ENCODE assay signal across 8 cellular contexts in genomic region chr5:150438873-150439546, GRCh38. TPM values are rescaled to one million over a fixed set of nuclear protein-coding genes. Genes with fewer than 3 reads are reported as not detected.
DNase-seq lines count a peak whose midpoint lies in the region; ATAC-seq and TF ChIP-seq lines count a peak whose summit lies in the region.

No MANE protein-coding gene starts in this region.

- peak; percentile 58 for ATAC-seq in HCT116
- ATAC-seq in lower lobe of right lung = no peak
- ATAC-seq in GM21723 (IDR thresholded peaks at IDR 0.05; ENCODE audit: unreplicated experiment) = no peak

- H3K27me3 ChIP-seq in HCT116 (ENCODE audit: insufficient read depth, low read length) (no peaks in the 10 kb centered on the region), adipocyte (replicated peaks; ENCODE audit: control insufficient read depth, insufficient read depth, low read length) (no peaks in the 10 kb centered on the region), lower lobe of right lung (ENCODE audit: low read depth) (no peaks in the 10 kb centered on the region)

- no peaks in the 10 kb centered on the region; the same call in 1 of the 2 replicates for H4K20me1 ChIP-seq in HCT116 (ENCODE audit: insufficient read depth)

- no peaks in the 10 kb centered on the region for H3K9me3 ChIP-seq in HCT116 (ENCODE audit: control insufficient read depth in 1 of 2, insufficient read depth in 1 of 2, low read depth in 1 of 2, low read length in 2 of 2)
- no peaks in the 10 kb centered on the region for H3K9me3 ChIP-seq in adipocyte (ENCODE audit: control insufficient read depth, low read length)
- no peaks in the 10 kb centered on the region for H3K9me3 ChIP-seq in lower lobe of right lung

- H3K36me3 ChIP-seq in HCT116 (ENCODE audit: control insufficient read depth in 1 of 2, insufficient read depth in 2 of 2, low read length in 2 of 2) = peaks cover 5 to 12% of the 10 kb centered on the region in 2 experiments
- peaks cover 10% of the 10 kb centered on the region for H3K36me3 ChIP-seq in adipocyte (ENCODE audit: control insufficient read depth, insufficient read depth, low read length, severe bottlenecking)
- H3K36me3 ChIP-seq in lower lobe of right lung = peaks cover 18% of the 10 kb centered on the region

- H2AFZ ChIP-seq in HCT116 (ENCODE audit: low read depth, low read length, poor library complexity, severe bottlenecking) = no peak overlapping the region

- DNase-seq in CD14-positive monocyte (ENCODE audit: low spot score) (no peak), HCT116 (ENCODE audit: low read depth, low spot score) (no peak), adipocyte (ENCODE audit: low read depth) (peak; percentile 29), lower lobe of right lung (no peak), NCI-H1092 treated with DMSO at 0.1 percent for 48 hours (lab: John Stamatoyannopoulos, UW) (no peak), hippocampal formation (lab: John Stamatoyannopoulos, UW) (no peak), dedifferentiated amniotic fluid mesenchymal stem cell (ENCODE audit: extremely low spot score) (no peak)

- H3K4me1 Mint-ChIP-seq in CD14-positive monocyte = peaks cover 6% of the 10 kb centered on the region

- H3K79me2 ChIP-seq in HCT116 (ENCODE audit: insufficient read depth, low read length) = no peaks in the 10 kb centered on the region

- H3K4me2 ChIP-seq in HCT116 (ENCODE audit: low read length) = no peak overlapping the region

- H3K36me3 Mint-ChIP-seq in CD14-positive monocyte = peaks cover 23 to 25% of the 10 kb centered on the region in 2 donors

- no peaks in the 10 kb centered on the region for H3K27me3 Mint-ChIP-seq in CD14-positive monocyte (ENCODE audit: low read depth in 3 of 3)

- CTCF ChIA-PET in HCT116 (lab: Charles Lee) = interaction anchor here (1.4 kb wide), 1 partner anchor 605 kb away, joined by 4 read pairs; no protein-coding TSS in a partner anchor

- BruUV-seq in HCT116 (replicated peaks; lab: Mats Ljungman, UMichigan) = no TSS peak

- H3K27ac Mint-ChIP-seq in CD14-positive monocyte = no peak overlapping the region

- no peak overlapping the region for H3K27ac ChIP-seq in HCT116 (ENCODE audit: low read depth, low read length)
- H3K27ac ChIP-seq in lower lobe of right lung = no peak overlapping the region

- no peak overlapping the region for H3K9ac ChIP-seq in HCT116 (ENCODE audit: low read length)
- H3K9ac ChIP-seq in adipocyte (ENCODE audit: low read length) = no peak overlapping the region

- H3K4me3 Mint-ChIP-seq in CD14-positive monocyte = no peak overlapping the region

- H3K4me1 ChIP-seq in HCT116 (ENCODE audit: control insufficient read depth in 1 of 2, insufficient read depth in 2 of 2, low read length in 2 of 2) (peaks cover 7 to 25% of the 10 kb centered on the region in 2 experiments; a peak in 3 of 4 replicates), adipocyte (ENCODE audit: control insufficient read depth, insufficient read depth, low read length) (peaks cover 18% of the 10 kb centered on the region), lower lobe of right lung (peaks cover 5% of the 10 kb centered on the region)

- TF ChIP-seq POLR2A in HCT116 (IDR thresholded peaks at IDR 0.05; ENCODE audit: borderline replicate concordance, extremely low read depth, insufficient read depth, insufficient read length) = no peak

- no peak overlapping the region for H3K4me3 ChIP-seq in HCT116 (replicated peaks in 1 of 2; ENCODE audit: low read depth in 1 of 2, low read length in 2 of 2)
- H3K4me3 ChIP-seq in adipocyte (ENCODE audit: low read length) = no peak overlapping the region
- H3K4me3 ChIP-seq in lower lobe of right lung = no peak overlapping the region

- no peaks in the 10 kb centered on the region for H3K9me3 Mint-ChIP-seq in CD14-positive monocyte

- RAD21 ChIA-PET in HCT116 (lab: Charles Lee; ENCODE audit: low non-redundant PET in 1 of 2, low total read pairs in 2 of 2, uncharacterized antibody in 2 of 2, unreplicated experiment in 2 of 2) = no interaction called here

- intact Hi-C loops in CD14-positive monocyte (cut with micrococcal nuclease) = loop anchor here in 1 of 2 donors (5.0 kb wide), 1 partner anchor 42 kb away; no protein-coding TSS in a partner anchor
- intact Hi-C loops in HCT116 (cut with micrococcal nuclease) = loop anchor here (5.0 kb wide), 2 partner anchors 42 to 82 kb away; partner anchors contain the start of gene TCOF1
- intact Hi-C loops in lower lobe of right lung (cut with DNase I) = no loop called here

- POLR2A ChIA-PET in HCT116 (lab: Charles Lee) = no interaction called here

- no peak for TF ChIP-seq RAD21 in HCT116 (IDR thresholded peaks at IDR 0.05; ENCODE audit: low read depth)

- TF ChIP-seq CTCF in CD14-positive monocyte (IDR thresholded peaks at IDR 0.05) (peak; percentile 84), HCT116 (IDR thresholded peaks at IDR 0.05 in 2 of 3, conservative IDR thresholded peaks at IDR 0.05 in 1 of 3; ENCODE audit: borderline replicate concordance in 1 of 3, insufficient read depth in 1 of 3, low read depth in 2 of 3, low read length in 2 of 3) (peak; percentile 32 to 85 (median 71); a peak in 4 of 6 replicates), lower lobe of right lung (IDR thresholded peaks at IDR 0.05) (peak; percentile 56)

- no peaks in the 10 kb centered on the region for H3K9me2 ChIP-seq in HCT116 (ENCODE audit: insufficient read depth)

TF ChIP-seq in HCT116, 20 proteins besides CTCF, POLR2A, EP300 and RAD21:
- TF ChIP-seq YY1 (IDR thresholded peaks at IDR 0.05; ENCODE audit: extremely low read depth, insufficient replicate concordance, low read depth, low read length) (no peak), EZH2phosphoT487 (IDR thresholded peaks at IDR 0.05; ENCODE audit: borderline replicate concordance) (no peak), EZH2 (IDR thresholded peaks at IDR 0.05) (no peak), SIN3A (IDR thresholded peaks at IDR 0.05; ENCODE audit: low read depth) (no peak), REST (IDR thresholded peaks at IDR 0.05; ENCODE audit: low read depth) (no peak), ZNF274 (IDR thresholded peaks at IDR 0.05; ENCODE audit: low read depth, low read length) (no peak), ZFX (IDR thresholded peaks at IDR 0.05) (no peak), POLR2AphosphoS5 (IDR thresholded peaks at IDR 0.05; ENCODE audit: low read depth, low read length) (no peak), FOSL1 (IDR thresholded peaks at IDR 0.05; ENCODE audit: low read depth) (no peak), ZBTB33 (IDR thresholded peaks at IDR 0.05; ENCODE audit: extremely low read depth, insufficient replicate concordance, low read length) (no peak), JUND (IDR thresholded peaks at IDR 0.05) (no peak), ATF3 (IDR thresholded peaks at IDR 0.05) (no peak), SRF (IDR thresholded peaks at IDR 0.05; ENCODE audit: low read depth) (no peak), EGR1 (IDR thresholded peaks at IDR 0.05; ENCODE audit: low read depth) (no peak), TCF7L2 (IDR thresholded peaks at IDR 0.05; ENCODE audit: borderline replicate concordance, extremely low read depth, insufficient read depth, insufficient read length) (no peak), SP1 (IDR thresholded peaks at IDR 0.05; ENCODE audit: low read depth) (no peak)

RNA-seq across cellular contexts. Expression of gene RPS14, which starts 10.5 kb away (rescaled TPM):
- polyA plus RNA-seq in CD14-positive monocyte = 1,000 to 10,000 TPM; 2,768 to 3,499 TPM
- 2,557 TPM for total RNA-seq in HCT116 (2021; ENCODE audit: unreplicated experiment)
- polyA plus RNA-seq in HCT116 (2012) = 4,169 and 4,510 TPM in 2 replicates
- total RNA-seq in lower lobe of right lung = 1,651 TPM

RNA-seq across cellular contexts. Expression of gene CD74, which starts 26.3 kb away (rescaled TPM):
- polyA plus RNA-seq in CD14-positive monocyte = 1,000 to 10,000 TPM; 3,498 to 4,939 TPM
- 8.9 TPM for total RNA-seq in HCT116 (2021; ENCODE audit: unreplicated experiment)
- 0.36 and 0.50 TPM in 2 replicates for polyA plus RNA-seq in HCT116 (2012)
- total RNA-seq in lower lobe of right lung = 4,221 TPM

Comparison
In these comparisons a context has a peak if more than half of its experiments do, and no peak if none do; other contexts are left out.
1. RNA of gene CD74, which starts 26.3 kb away (total RNA-seq): 4,221 TPM in lower lobe of right lung (single experiment); 8.9 TPM in HCT116 (single experiment); every median in the first group is over 100 times any median in the second.
2. Peak in every context shown above with its lines, with median percentiles within 50 percentile points of each other: CTCF ChIP-seq.